In the genomic region with DNA sequence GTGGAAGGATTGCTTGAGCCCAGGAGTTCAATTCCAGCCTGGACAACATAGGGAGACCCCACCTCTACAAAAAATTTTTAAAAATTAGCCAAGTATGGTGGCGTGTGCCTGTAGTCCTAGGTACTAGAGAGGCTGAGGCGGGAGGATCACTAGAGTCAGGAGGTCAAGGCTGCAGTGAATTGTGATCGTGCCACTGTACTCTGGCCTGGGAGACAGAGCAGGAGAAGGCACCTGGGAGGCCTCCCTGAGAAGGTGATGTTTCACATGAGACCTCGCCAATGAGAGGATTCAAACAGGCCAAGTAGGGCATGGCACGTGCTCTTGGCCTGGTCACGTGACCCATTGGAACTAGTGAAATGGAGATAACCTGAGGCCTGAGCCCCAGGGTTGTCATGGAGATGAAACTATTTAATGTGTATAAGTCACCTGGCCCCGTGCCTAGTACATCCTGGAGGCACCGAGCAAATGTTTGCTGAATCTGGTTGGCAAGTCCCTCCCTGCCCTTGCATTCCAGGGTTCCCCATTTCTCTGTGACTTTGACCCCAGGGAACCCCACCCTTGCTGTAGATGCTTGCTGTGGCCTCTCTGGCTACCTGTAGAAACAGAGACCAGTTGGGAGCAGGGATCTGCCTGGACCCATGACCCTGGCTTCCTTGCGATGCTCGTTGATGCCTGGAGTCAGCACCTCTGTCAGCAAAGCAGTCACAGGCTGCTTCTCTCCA, we compare ENCODE assay signal across 1 cellular context.
TF ChIP-seq lines count a peak whose summit lies in the region.

No MANE protein-coding gene starts in this region.

TF ChIP-seq in HepG2, 621 proteins besides CTCF, POLR2A, EP300 and RAD21 (continued from another document and continues in another):
- TF ChIP-seq, protein P1, sequence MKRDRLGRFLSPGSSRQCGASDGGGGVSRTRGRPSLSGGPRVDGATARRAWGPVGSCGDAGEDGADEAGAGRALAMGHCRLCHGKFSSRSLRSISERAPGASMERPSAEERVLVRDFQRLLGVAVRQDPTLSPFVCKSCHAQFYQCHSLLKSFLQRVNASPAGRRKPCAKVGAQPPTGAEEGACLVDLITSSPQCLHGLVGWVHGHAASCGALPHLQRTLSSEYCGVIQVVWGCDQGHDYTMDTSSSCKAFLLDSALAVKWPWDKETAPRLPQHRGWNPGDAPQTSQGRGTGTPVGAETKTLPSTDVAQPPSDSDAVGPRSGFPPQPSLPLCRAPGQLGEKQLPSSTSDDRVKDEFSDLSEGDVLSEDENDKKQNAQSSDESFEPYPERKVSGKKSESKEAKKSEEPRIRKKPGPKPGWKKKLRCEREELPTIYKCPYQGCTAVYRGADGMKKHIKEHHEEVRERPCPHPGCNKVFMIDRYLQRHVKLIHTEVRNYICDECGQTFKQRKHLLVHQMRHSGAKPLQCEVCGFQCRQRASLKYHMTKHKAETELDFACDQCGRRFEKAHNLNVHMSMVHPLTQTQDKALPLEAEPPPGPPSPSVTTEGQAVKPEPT (CRISPR knock-in tag; IDR thresholded peaks at IDR 0.05; ENCODE audit: low read depth), result peak; percentile 92; the same call in 1 of the 2 replicates
- no peak for TF ChIP-seq NR1H2 (CRISPR knock-in tag; IDR thresholded peaks at IDR 0.05; ENCODE audit: borderline replicate concordance, low read depth)
- peak; percentile 92; the same call in 1 of the 2 replicates for TF ChIP-seq CCDC6 (CRISPR knock-in tag; IDR thresholded peaks at IDR 0.05)
- TF ChIP-seq DMTF1 (CRISPR knock-in tag; IDR thresholded peaks at IDR 0.05), result no peak
- TF ChIP-seq RORA (CRISPR knock-in tag; IDR thresholded peaks at IDR 0.05), result no peak
- TF ChIP-seq KMT2A (CRISPR knock-in tag; IDR thresholded peaks at IDR 0.05), result peak; percentile 71; the same call in 1 of the 2 replicates
- peak; percentile 54; the same call in 1 of the 2 replicates for TF ChIP-seq EEA1 (CRISPR knock-in tag; IDR thresholded peaks at IDR 0.05; ENCODE audit: borderline replicate concordance)
- TF ChIP-seq AGO2 (optimal IDR thresholded peaks at IDR 0.05; ENCODE audit: low read depth, low read length), result no peak
- TF ChIP-seq TOE1 (CRISPR knock-in tag; IDR thresholded peaks at IDR 0.05), result peak; percentile 97
- TF ChIP-seq, protein P2, sequence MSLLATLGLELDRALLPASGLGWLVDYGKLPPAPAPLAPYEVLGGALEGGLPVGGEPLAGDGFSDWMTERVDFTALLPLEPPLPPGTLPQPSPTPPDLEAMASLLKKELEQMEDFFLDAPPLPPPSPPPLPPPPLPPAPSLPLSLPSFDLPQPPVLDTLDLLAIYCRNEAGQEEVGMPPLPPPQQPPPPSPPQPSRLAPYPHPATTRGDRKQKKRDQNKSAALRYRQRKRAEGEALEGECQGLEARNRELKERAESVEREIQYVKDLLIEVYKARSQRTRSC (CRISPR knock-in tag; IDR thresholded peaks at IDR 0.05; ENCODE audit: low read depth), result no peak
- TF ChIP-seq ZNF75D (CRISPR knock-in tag; IDR thresholded peaks at IDR 0.05; ENCODE audit: borderline replicate concordance), result no peak
- TF ChIP-seq ZNF558 (CRISPR knock-in tag; IDR thresholded peaks at IDR 0.05; ENCODE audit: borderline replicate concordance), result peak; percentile 91; the same call in 1 of the 2 replicates
- no peak for TF ChIP-seq TCF7L2 (IDR thresholded peaks at IDR 0.05; ENCODE audit: low read depth, low read length)
- TF ChIP-seq NR2F6 (IDR thresholded peaks at IDR 0.05), result peak; percentile 90
- TF ChIP-seq NR2F6 (CRISPR knock-in tag; IDR thresholded peaks at IDR 0.05), result peak; percentile 92
- TF ChIP-seq TGIF2 (CRISPR knock-in tag; IDR thresholded peaks at IDR 0.05), result peak; percentile 74
- TF ChIP-seq, protein P3, sequence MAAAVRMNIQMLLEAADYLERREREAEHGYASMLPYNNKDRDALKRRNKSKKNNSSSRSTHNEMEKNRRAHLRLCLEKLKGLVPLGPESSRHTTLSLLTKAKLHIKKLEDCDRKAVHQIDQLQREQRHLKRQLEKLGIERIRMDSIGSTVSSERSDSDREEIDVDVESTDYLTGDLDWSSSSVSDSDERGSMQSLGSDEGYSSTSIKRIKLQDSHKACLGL (CRISPR knock-in tag; IDR thresholded peaks at IDR 0.05), result 0 out of 2 replicates have a peak, but pooled peaks have one; percentile 51
- 0 out of 2 replicates have a peak, but pooled peaks have one; percentile 80 for TF ChIP-seq NFIB (CRISPR knock-in tag; IDR thresholded peaks at IDR 0.05; ENCODE audit: borderline replicate concordance)
- peak; percentile 92; the same call in 1 of the 2 replicates for TF ChIP-seq ZNF761 (CRISPR knock-in tag; conservative IDR thresholded peaks at IDR 0.05)
- no peak for TF ChIP-seq SP2 (CRISPR knock-in tag; IDR thresholded peaks at IDR 0.05)
- TF ChIP-seq HDAC6 (IDR thresholded peaks at IDR 0.05; ENCODE audit: low read depth, low read length), result no peak
- TF ChIP-seq ELF3 (CRISPR knock-in tag; IDR thresholded peaks at IDR 0.05), result peak; percentile 71
- peak; percentile 94 for TF ChIP-seq ZNF746 (CRISPR knock-in tag; IDR thresholded peaks at IDR 0.05)
- TF ChIP-seq ZNF775 (CRISPR knock-in tag; IDR thresholded peaks at IDR 0.05; ENCODE audit: borderline replicate concordance), result no peak
- TF ChIP-seq NFATC3 (CRISPR knock-in tag; IDR thresholded peaks at IDR 0.05), result no peak; the same call in 1 of the 2 replicates
- TF ChIP-seq ZNF562 (CRISPR knock-in tag; IDR thresholded peaks at IDR 0.05; ENCODE audit: borderline replicate concordance), result no peak
- TF ChIP-seq TFDP1 (CRISPR knock-in tag; IDR thresholded peaks at IDR 0.05; ENCODE audit: borderline replicate concordance), result peak; percentile 98
- peak; percentile 92 for TF ChIP-seq BCL6 (CRISPR knock-in tag; IDR thresholded peaks at IDR 0.05)
- TF ChIP-seq TARDBP (CRISPR knock-in tag; IDR thresholded peaks at IDR 0.05), result peak; percentile 89; the same call in 1 of the 2 replicates
- TF ChIP-seq RELA (CRISPR knock-in tag; IDR thresholded peaks at IDR 0.05), result no peak; the same call in 1 of the 2 replicates
- TF ChIP-seq ZNF329 (CRISPR knock-in tag; IDR thresholded peaks at IDR 0.05; ENCODE audit: low read depth), result peak; percentile 86; the same call in 1 of the 2 replicates
- peak; percentile 74; the same call in 1 of the 2 replicates for TF ChIP-seq ZNF777 (CRISPR knock-in tag; IDR thresholded peaks at IDR 0.05)
- TF ChIP-seq RXRB (CRISPR knock-in tag; IDR thresholded peaks at IDR 0.05; ENCODE audit: borderline replicate concordance), result peak; percentile 89
- TF ChIP-seq SETDB1 (CRISPR knock-in tag; IDR thresholded peaks at IDR 0.05; ENCODE audit: borderline replicate concordance), result no peak
- no peak for TF ChIP-seq ZBTB21 (CRISPR knock-in tag; IDR thresholded peaks at IDR 0.05)
- TF ChIP-seq ZSCAN9 (CRISPR knock-in tag; IDR thresholded peaks at IDR 0.05; ENCODE audit: borderline replicate concordance), result peak; percentile 95
- peak; percentile 75; the same call in 1 of the 2 replicates for TF ChIP-seq TSC22D2 (CRISPR knock-in tag; IDR thresholded peaks at IDR 0.05; ENCODE audit: borderline replicate concordance)
- TF ChIP-seq PPARG (CRISPR knock-in tag; conservative IDR thresholded peaks at IDR 0.05), result peak; percentile 56
- TF ChIP-seq, protein P4, sequence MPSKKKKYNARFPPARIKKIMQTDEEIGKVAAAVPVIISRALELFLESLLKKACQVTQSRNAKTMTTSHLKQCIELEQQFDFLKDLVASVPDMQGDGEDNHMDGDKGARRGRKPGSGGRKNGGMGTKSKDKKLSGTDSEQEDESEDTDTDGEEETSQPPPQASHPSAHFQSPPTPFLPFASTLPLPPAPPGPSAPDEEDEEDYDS (CRISPR knock-in tag; IDR thresholded peaks at IDR 0.05), result peak; percentile 21; the same call in 1 of the 2 replicates
- peak; percentile 89; the same call in 1 of the 2 replicates for TF ChIP-seq ZKSCAN8 (CRISPR knock-in tag; IDR thresholded peaks at IDR 0.05; ENCODE audit: borderline replicate concordance)
- no peak for TF ChIP-seq ZNF607 (CRISPR knock-in tag; IDR thresholded peaks at IDR 0.05; ENCODE audit: borderline replicate concordance)
- no peak for TF ChIP-seq GABPA (IDR thresholded peaks at IDR 0.05; ENCODE audit: low read depth, low read length)
- no peak for TF ChIP-seq GABPA (CRISPR knock-in tag; IDR thresholded peaks at IDR 0.05; ENCODE audit: low read depth)
- peak; percentile 77; the same call in 1 of the 2 replicates for TF ChIP-seq ZNF431 (CRISPR knock-in tag; IDR thresholded peaks at IDR 0.05; ENCODE audit: borderline replicate concordance, low read depth)
- peak; percentile 88 for TF ChIP-seq SNAPC2 (CRISPR knock-in tag; IDR thresholded peaks at IDR 0.05)
- no peak; the same call in 1 of the 2 replicates for TF ChIP-seq CAMTA2 (CRISPR knock-in tag; IDR thresholded peaks at IDR 0.05; ENCODE audit: borderline replicate concordance)
- TF ChIP-seq ZNF260 (CRISPR knock-in tag; IDR thresholded peaks at IDR 0.05; ENCODE audit: borderline replicate concordance, low read depth), result 0 out of 2 replicates have a peak, but pooled peaks have one; percentile 58
- TF ChIP-seq USF2 (IDR thresholded peaks at IDR 0.05; ENCODE audit: low read depth, low read length), result peak; percentile 94
- TF ChIP-seq USF2 (CRISPR knock-in tag; IDR thresholded peaks at IDR 0.05; ENCODE audit: borderline replicate concordance), result peak; percentile 95
- 0 out of 2 replicates have a peak, but pooled peaks have one; percentile 27 for TF ChIP-seq DR1 (CRISPR knock-in tag; IDR thresholded peaks at IDR 0.05)
- peak; percentile 71; the same call in 1 of the 2 replicates for TF ChIP-seq ATF7-NPFF (CRISPR knock-in tag; IDR thresholded peaks at IDR 0.05; ENCODE audit: low read depth)
- TF ChIP-seq KDM5B (CRISPR knock-in tag; IDR thresholded peaks at IDR 0.05; ENCODE audit: borderline replicate concordance), result peak; percentile 91
- TF ChIP-seq AGO1 (IDR thresholded peaks at IDR 0.05; ENCODE audit: low read depth, low read length, poor library complexity, severe bottlenecking), result no peak
- TF ChIP-seq TAF1 (CRISPR knock-in tag; IDR thresholded peaks at IDR 0.05), result peak; percentile 25; the same call in 1 of the 2 replicates
- no peak for TF ChIP-seq ATF1 (CRISPR knock-in tag; IDR thresholded peaks at IDR 0.05)
- TF ChIP-seq HBP1 (CRISPR knock-in tag; IDR thresholded peaks at IDR 0.05; ENCODE audit: low read depth), result no peak
- peak; percentile 88; the same call in 1 of the 2 replicates for TF ChIP-seq GZF1 (CRISPR knock-in tag; IDR thresholded peaks at IDR 0.05)
- TF ChIP-seq ZEB1 (IDR thresholded peaks at IDR 0.05; ENCODE audit: insufficient replicate concordance, low read depth), result peak; percentile 86
- TF ChIP-seq ARNT2 (CRISPR knock-in tag; IDR thresholded peaks at IDR 0.05; ENCODE audit: low read depth), result peak; percentile 78
